ENCODE assay signal across 25 cellular contexts in the genomic region with DNA sequence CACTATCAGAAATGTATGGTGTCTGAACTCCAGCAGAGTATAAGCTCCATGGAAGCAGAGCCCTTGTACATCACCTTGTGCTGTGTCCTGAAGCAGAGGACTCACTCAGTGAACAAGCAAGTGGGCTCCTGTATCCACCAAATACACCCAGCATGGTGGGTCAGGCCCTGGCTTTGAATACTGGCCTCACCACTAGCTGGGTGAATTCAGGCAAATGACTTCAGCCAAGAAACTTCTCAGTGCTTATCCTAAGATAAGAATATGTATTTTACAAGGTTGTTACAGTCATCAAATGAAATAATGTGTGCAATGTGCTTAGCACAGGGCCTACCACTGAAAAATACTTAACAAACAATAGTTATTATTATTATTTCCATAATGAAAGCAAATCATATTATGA.
DNase-seq lines count a peak whose midpoint lies in the region; ATAC-seq, FAIRE-seq and TF ChIP-seq lines count a peak whose summit lies in the region.
"Had no signal": no experiment of that assay in that cellular context is flagged by ENCODE, and none has a peak within 500 bp of the region (broad histone marks: within the 10 kb centered on the region; RNA-seq: fewer than 3 reads in every experiment).

No MANE protein-coding gene starts in this region.

- H3K56ac ChIP-seq in mesendoderm (ENCODE audit: low read length), result no peak overlapping the region

- no TSS peak for BruUV-seq in HepG2 (replicated peaks; lab: Mats Ljungman, UMichigan)

- in situ Hi-C loops in HepG2 (cut with HindIII; ENCODE audit: extremely low pct_ligation_motif_present, low pct_unique_long_range_greater_than_20kb), result no loop called here

- H2BK5ac ChIP-seq in mesendoderm (ENCODE audit: low read length), result no peak overlapping the region

- no peak for ATAC-seq in HepG2
- ATAC-seq in HG03039 (IDR thresholded peaks at IDR 0.05; ENCODE audit: unreplicated experiment), result no peak
- ATAC-seq: HCT116; naive thymus-derived CD8-positive, alpha-beta T cell had no signal

- no peak overlapping the region for H2AK5ac ChIP-seq in mesendoderm (ENCODE audit: low read length)

- TF ChIP-seq CTCF in ascending aorta (IDR thresholded peaks at IDR 0.05), result no peak
- TF ChIP-seq CTCF in HepG2 (CRISPR knock-in tag; IDR thresholded peaks at IDR 0.05), result no peak

- no peak for TF ChIP-seq RAD21 in HepG2 (CRISPR knock-in tag; IDR thresholded peaks at IDR 0.05)

- DNase-seq in ascending aorta (ENCODE audit: low spot score in 2 of 2) (no peak), frontal cortex (ENCODE audit: low spot score in 2 of 2) (no peak), mesendoderm (no peak), HepG2 (ENCODE audit: low spot score) (no peak), GM12892 (ENCODE audit: insufficient read length) (no peak), HK-2 (ENCODE audit: unreplicated experiment) (no peak)
- DNase-seq: activated CD4-positive, alpha-beta T cell treated with anti-CD3 and anti-CD28 coated beads for 48 hours; activated effector memory CD4-positive, alpha-beta T cell treated with anti-CD3 and anti-CD28 coated beads, Interleukin-2, amount 50 U/mL, for 16 hours; CD4-positive, alpha-beta T cell; midbrain; naive thymus-derived CD8-positive, alpha-beta T cell; NCI-H1694 treated with DMSO at 0.1 percent for 48 hours; NCI-H2171; NCI-H510A; nucleus accumbens; small intestine; stimulated activated naive CD4-positive, alpha-beta T cell treated with Interleukin-2 at 50 U/mL for 16 hours; T1000; testis; WERI-Rb-1 had no signal

- no peak overlapping the region for H2BK120ac ChIP-seq in mesendoderm (ENCODE audit: low read depth, low read length)

- TF ChIP-seq EP300 in HepG2 (IDR thresholded peaks at IDR 0.05; ENCODE audit: low read depth in 2 of 2, low read length in 2 of 2) (no peak), HepG2 (CRISPR knock-in tag; IDR thresholded peaks at IDR 0.05; ENCODE audit: borderline replicate concordance) (no peak)

- no peak overlapping the region for H3K23ac ChIP-seq in mesendoderm (ENCODE audit: low read length)

- H3K18ac ChIP-seq in mesendoderm (ENCODE audit: low read length), result peak overlapping the region; percentile 3

- H3K4ac ChIP-seq in mesendoderm (ENCODE audit: low read depth, low read length), result no peak overlapping the region

- POLR2A ChIA-PET in HepG2 (lab: Yijun Ruan, JAX), result no interaction called here

- CTCF ChIA-PET in HepG2 (lab: Yijun Ruan, JAX; ENCODE audit: low intra/inter-chr PET ratio, low total read pairs), result no interaction called here

- H4K5ac ChIP-seq in mesendoderm (ENCODE audit: low read length), result no peak overlapping the region

- peaks cover 11 to 60% of the 10 kb centered on the region in 2 donors for H3K4me1 ChIP-seq in ascending aorta
- no peaks in the 10 kb centered on the region for H3K4me1 ChIP-seq in mesendoderm (ENCODE audit: control insufficient read depth, low read depth, low read length)
- peaks cover 36% of the 10 kb centered on the region for H3K4me1 ChIP-seq in stomach smooth muscle (ENCODE audit: control insufficient read depth, insufficient read depth, low read length)
- H3K4me1 ChIP-seq in HepG2 (ENCODE audit: insufficient read depth, low read length), result peaks cover 22% of the 10 kb centered on the region

- H3K36me3 ChIP-seq in ascending aorta, result peaks cover 17 to 26% of the 10 kb centered on the region in 2 donors
- H3K36me3 ChIP-seq in mesendoderm (ENCODE audit: control insufficient read depth, insufficient read depth, low read length), result no peaks in the 10 kb centered on the region
- H3K36me3 ChIP-seq in stomach smooth muscle (ENCODE audit: control insufficient read depth in 2 of 2, insufficient read depth in 2 of 2, low read length in 2 of 2), result peaks cover 17 to 20% of the 10 kb centered on the region in 2 donors
- H3K36me3 ChIP-seq in HepG2 (replicated peaks in 1 of 2; ENCODE audit: control insufficient read depth in 1 of 2, insufficient read depth in 2 of 2, low read length in 2 of 2), result no peaks in the 10 kb centered on the region
- H3K36me3 ChIP-seq: WERI-Rb-1 had no signal

- peak overlapping the region; percentile 67 to 89 for H3K27ac ChIP-seq in ascending aorta
- no peak overlapping the region for H3K27ac ChIP-seq in mesendoderm (ENCODE audit: low read depth, low read length)
- H3K27ac ChIP-seq in stomach smooth muscle (ENCODE audit: low read length), result peak overlapping the region; percentile 58
- no peak overlapping the region for H3K27ac ChIP-seq in HepG2 (ENCODE audit: extremely low read length, insufficient read depth, low read length)
- H3K27ac ChIP-seq: WERI-Rb-1 had no signal

- no peak overlapping the region for H2BK15ac ChIP-seq in mesendoderm (replicated peaks; ENCODE audit: low read depth)

- H2AFZ ChIP-seq in HepG2 (ENCODE audit: low read length), result no peak overlapping the region

- H3K79me1 ChIP-seq in mesendoderm (ENCODE audit: low read length), result peaks cover 1% of the 10 kb centered on the region

- H3K4me2 ChIP-seq in mesendoderm (ENCODE audit: low read length) (no peak overlapping the region), HepG2 (ENCODE audit: low read depth, low read length) (no peak overlapping the region)

- FAIRE-seq in frontal cortex (lab: Jason Lieb, UNC), result peak; percentile 49
- no peak for FAIRE-seq in HepG2 (lab: Jason Lieb, UNC)
- FAIRE-seq in GM12892 (lab: Jason Lieb, UNC), result no peak
- FAIRE-seq: endometrium, islet of Langerhans, small intestine had no signal

- H3K4me3 ChIP-seq in ascending aorta, result peak overlapping the region; percentile 2 to 21
- H3K4me3 ChIP-seq in mesendoderm (ENCODE audit: low read length), result no peak overlapping the region
- H3K4me3 ChIP-seq in stomach smooth muscle (ENCODE audit: low read length in 2 of 2), result no peak overlapping the region
- H3K4me3 ChIP-seq in HepG2 (replicated peaks in 1 of 3; ENCODE audit: insufficient read depth in 1 of 3, low read depth in 2 of 3, low read length in 3 of 3), result no peak overlapping the region
- H3K4me3 ChIP-seq: testis had no signal

- intact Hi-C loops in ascending aorta (cut with DNase I), result no loop called here
- intact Hi-C loops in HepG2 (cut with micrococcal nuclease; ENCODE audit: unreplicated experiment), result no loop called here

- TF ChIP-seq POLR2A in HepG2 (IDR thresholded peaks at IDR 0.05; ENCODE audit: insufficient read depth in 1 of 2, low read depth in 2 of 2, low read length in 2 of 2) (no peak), GM12892 (IDR thresholded peaks at IDR 0.05; ENCODE audit: low read depth, low read length) (no peak)

- H3K9me3 ChIP-seq in ascending aorta (no peaks in the 10 kb centered on the region), stomach smooth muscle (ENCODE audit: control insufficient read depth in 2 of 2, low read length in 2 of 2) (no peaks in the 10 kb centered on the region), HepG2 (ENCODE audit: low read length) (no peaks in the 10 kb centered on the region)
- H3K9me3 ChIP-seq: testis had no signal

- H3K79me2 ChIP-seq in mesendoderm (ENCODE audit: control insufficient read depth, insufficient read depth, low read length) (peaks cover 9% of the 10 kb centered on the region), HepG2 (ENCODE audit: insufficient read depth, low read length) (no peaks in the 10 kb centered on the region)

- H3K27me3 ChIP-seq in ascending aorta (no peaks in the 10 kb centered on the region), mesendoderm (ENCODE audit: insufficient read depth, low read length, poor library complexity) (no peaks in the 10 kb centered on the region), stomach smooth muscle (ENCODE audit: control insufficient read depth in 1 of 2, insufficient read depth in 2 of 2, low read length in 2 of 2) (no peaks in the 10 kb centered on the region), HepG2 (ENCODE audit: control insufficient read depth in 1 of 2, insufficient read depth in 2 of 2, low read length in 2 of 2) (no peaks in the 10 kb centered on the region)
- H3K27me3 ChIP-seq: testis had no signal

- no peak overlapping the region for H4K8ac ChIP-seq in mesendoderm (ENCODE audit: low read depth, low read length)

- H4K20me1 ChIP-seq in HepG2 (ENCODE audit: insufficient read depth, low read length), result no peaks in the 10 kb centered on the region

- H3K9ac ChIP-seq in mesendoderm (ENCODE audit: low read length) (no peak overlapping the region), stomach smooth muscle (ENCODE audit: low read length in 2 of 2) (peak overlapping the region; percentile 13 to 24), HepG2 (ENCODE audit: insufficient read depth, low read depth, low read length) (no peak overlapping the region)

TF ChIP-seq in HepG2, 621 proteins besides CTCF, POLR2A, EP300 and RAD21 (continues in another document):
- TF ChIP-seq ZNF224 (CRISPR knock-in tag; IDR thresholded peaks at IDR 0.05) (no peak), SP4 (CRISPR knock-in tag; IDR thresholded peaks at IDR 0.05) (no peak), ZNF883 (CRISPR knock-in tag; IDR thresholded peaks at IDR 0.05; ENCODE audit: not compliant biosample characterization) (no peak), ZNF747 (CRISPR knock-in tag; IDR thresholded peaks at IDR 0.05; ENCODE audit: borderline replicate concordance) (no peak), PHF8 (CRISPR knock-in tag; IDR thresholded peaks at IDR 0.05) (no peak), ETV5 (CRISPR knock-in tag; IDR thresholded peaks at IDR 0.05; ENCODE audit: borderline replicate concordance) (no peak)
- TF ChIP-seq, protein P1, sequence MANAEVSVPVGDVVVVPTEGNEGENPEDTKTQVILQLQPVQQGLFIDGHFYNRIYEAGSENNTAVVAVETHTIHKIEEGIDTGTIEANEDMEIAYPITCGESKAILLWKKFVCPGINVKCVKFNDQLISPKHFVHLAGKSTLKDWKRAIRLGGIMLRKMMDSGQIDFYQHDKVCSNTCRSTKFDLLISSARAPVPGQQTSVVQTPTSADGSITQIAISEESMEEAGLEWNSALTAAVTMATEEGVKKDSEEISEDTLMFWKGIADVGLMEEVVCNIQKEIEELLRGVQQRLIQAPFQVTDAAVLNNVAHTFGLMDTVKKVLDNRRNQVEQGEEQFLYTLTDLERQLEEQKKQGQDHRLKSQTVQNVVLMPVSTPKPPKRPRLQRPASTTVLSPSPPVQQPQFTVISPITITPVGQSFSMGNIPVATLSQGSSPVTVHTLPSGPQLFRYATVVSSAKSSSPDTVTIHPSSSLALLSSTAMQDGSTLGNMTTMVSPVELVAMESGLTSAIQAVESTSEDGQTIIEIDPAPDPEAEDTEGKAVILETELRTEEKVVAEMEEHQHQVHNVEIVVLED (CRISPR knock-in tag; IDR thresholded peaks at IDR 0.05; ENCODE audit: borderline replicate concordance), result no peak
- TF ChIP-seq, protein P2, sequence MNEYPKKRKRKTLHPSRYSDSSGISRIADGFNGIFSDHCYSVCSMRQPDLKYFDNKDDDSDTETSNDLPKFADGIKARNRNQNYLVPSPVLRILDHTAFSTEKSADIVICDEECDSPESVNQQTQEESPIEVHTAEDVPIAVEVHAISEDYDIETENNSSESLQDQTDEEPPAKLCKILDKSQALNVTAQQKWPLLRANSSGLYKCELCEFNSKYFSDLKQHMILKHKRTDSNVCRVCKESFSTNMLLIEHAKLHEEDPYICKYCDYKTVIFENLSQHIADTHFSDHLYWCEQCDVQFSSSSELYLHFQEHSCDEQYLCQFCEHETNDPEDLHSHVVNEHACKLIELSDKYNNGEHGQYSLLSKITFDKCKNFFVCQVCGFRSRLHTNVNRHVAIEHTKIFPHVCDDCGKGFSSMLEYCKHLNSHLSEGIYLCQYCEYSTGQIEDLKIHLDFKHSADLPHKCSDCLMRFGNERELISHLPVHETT (CRISPR knock-in tag; conservative IDR thresholded peaks at IDR 0.05), result no peak

Comparison
In these comparisons a context has a peak if more than half of its experiments do, and no peak if none do; other contexts are left out.
1. H3K27ac ChIP-seq: peak in ascending aorta (2 of 2) and stomach smooth muscle (single experiment); none in mesendoderm (single experiment) and HepG2 (single experiment).
2. H3K4me3 ChIP-seq: peak in ascending aorta (2 of 2); none in mesendoderm (single experiment), stomach smooth muscle (0 of 2) and HepG2 (0 of 3).
3. H3K9ac ChIP-seq: peak in stomach smooth muscle (2 of 2); none in mesendoderm (single experiment) and HepG2 (single experiment).